ENCODE assay signal across 8 cellular contexts in the genomic region with DNA sequence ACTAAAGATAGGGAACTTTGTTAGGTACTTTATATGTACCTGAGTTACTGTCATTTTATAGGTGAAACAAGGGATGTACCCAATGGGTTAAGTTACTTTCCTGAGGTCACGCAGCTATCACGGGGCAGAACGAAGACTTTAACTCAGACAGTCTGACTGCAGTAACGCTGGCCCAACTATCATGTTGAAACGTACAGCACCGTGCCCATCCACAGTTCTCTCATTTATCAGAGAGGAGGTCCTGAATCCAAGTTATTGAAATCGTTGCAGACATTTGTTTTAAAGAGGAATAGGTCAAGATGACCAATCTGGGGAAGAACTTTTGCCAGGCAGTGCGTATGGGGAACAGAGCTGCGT. TPM values are rescaled to one million over a fixed set of nuclear protein-coding genes. Genes with fewer than 3 reads are reported as not detected.
A peak's percentile ranks its signal among the peaks of the same experiment; 100 is the strongest.
DNase-seq lines count a peak whose midpoint lies in the region; ATAC-seq and TF ChIP-seq lines count a peak whose summit lies in the region.

No MANE protein-coding gene starts in this region.

- ATAC-seq in left ventricle myocardium superior (no peak), psoas muscle (no peak), left colon (no peak)
- ATAC-seq in effector memory CD8-positive, alpha-beta T cell (replicated peaks) = peak; percentile 24

- peak overlapping the region; percentile 54 to 75 for H3K4me3 ChIP-seq in right atrium auricular region
- H3K4me3 ChIP-seq in KMS-11 (IDR thresholded peaks at IDR 0.05; ENCODE audit: insufficient read depth, low read depth, low read length) = no peak overlapping the region
- H3K4me3 ChIP-seq in psoas muscle = peak overlapping the region; percentile 82

- peak overlapping the region; percentile 96 to 97 for H3K27ac Mint-ChIP-seq in effector memory CD8-positive, alpha-beta T cell

- no peak overlapping the region for H3K27ac ChIP-seq in right atrium auricular region
- H3K27ac ChIP-seq in KMS-11 = 0 out of 2 replicates have a peak overlapping the region, but pooled peaks have one; percentile 16
- no peak overlapping the region for H3K27ac ChIP-seq in psoas muscle

- H3K4me2 ChIP-seq in KMS-11 = peak overlapping the region; percentile 57

- peak overlapping the region; percentile 2; the same call in 1 of the 2 replicates for H3K9ac ChIP-seq in KMS-11

- intact Hi-C loops in left ventricle myocardium superior (cut with micrococcal nuclease) (no loop called here), psoas muscle (cut with DNase I) (loop anchor here in 1 of 2 donors (5.0 kb wide), 1 partner anchor 52 kb away; no protein-coding TSS in a partner anchor), left colon (cut with DNase I, micrococcal nuclease) (no loop called here)

- no peaks in the 10 kb centered on the region for H3K9me3 ChIP-seq in right atrium auricular region
- H3K9me3 ChIP-seq in psoas muscle = no peaks in the 10 kb centered on the region

- H3K27me3 ChIP-seq in right atrium auricular region = no peaks in the 10 kb centered on the region
- H3K27me3 ChIP-seq in KMS-11 (ENCODE audit: insufficient read depth, low read depth) = no peaks in the 10 kb centered on the region
- H3K27me3 ChIP-seq in psoas muscle (ENCODE audit: insufficient read depth in 3 of 3, low read length in 2 of 3) = no peaks in the 10 kb centered on the region

- H2AFZ ChIP-seq in KMS-11 (ENCODE audit: low read depth) = peak overlapping the region; percentile 72

- H4K20me1 ChIP-seq in KMS-11 (ENCODE audit: insufficient read depth) = no peaks in the 10 kb centered on the region

- TF ChIP-seq CTCF in right atrium auricular region (IDR thresholded peaks at IDR 0.05) (no peak), KMS-11 (conservative IDR thresholded peaks at IDR 0.05; ENCODE audit: low read depth, low read length) (no peak), psoas muscle (IDR thresholded peaks at IDR 0.05) (no peak)

- peaks cover 54 to 73% of the 10 kb centered on the region in 2 donors for H3K4me1 Mint-ChIP-seq in effector memory CD8-positive, alpha-beta T cell (ENCODE audit: low read depth in 2 of 2)

- DNase-seq in right atrium auricular region (ENCODE audit: low spot score) (no peak), left ventricle myocardium superior (no peak), psoas muscle (no peak), left colon (no peak), HuH-7.5 (ENCODE audit: low spot score) (no peak), superior temporal gyrus (ENCODE audit: extremely low spot score) (no peak)
- DNase-seq in effector memory CD8-positive, alpha-beta T cell = no peak

- H3K4me1 ChIP-seq in right atrium auricular region (peaks cover 0 to 14% of the 10 kb centered on the region in 2 donors), KMS-11 (ENCODE audit: low read depth, poor library complexity, severe bottlenecking) (peaks cover 14% of the 10 kb centered on the region), psoas muscle (peaks cover 11% of the 10 kb centered on the region)

- H3K4me3 Mint-ChIP-seq in effector memory CD8-positive, alpha-beta T cell = peak overlapping the region; percentile 84 to 87

- no peaks in the 10 kb centered on the region for H3K27me3 Mint-ChIP-seq in effector memory CD8-positive, alpha-beta T cell

- H3K9me3 Mint-ChIP-seq in effector memory CD8-positive, alpha-beta T cell = no peaks in the 10 kb centered on the region

- H3K36me3 Mint-ChIP-seq in effector memory CD8-positive, alpha-beta T cell (ENCODE audit: insufficient read depth) = peaks cover 21% of the 10 kb centered on the region

- peaks cover 3% of the 10 kb centered on the region; the same call in 1 of the 2 replicates for H3K79me2 ChIP-seq in KMS-11 (ENCODE audit: insufficient read depth, low read depth)

- WGBS in psoas muscle, 3 donors = 3 to 6% (median 3%) methylated on average over 9 of the region's 9 CpGs

- H3K36me3 ChIP-seq in right atrium auricular region = no peaks in the 10 kb centered on the region
- no peaks in the 10 kb centered on the region for H3K36me3 ChIP-seq in KMS-11 (ENCODE audit: insufficient read depth)
- H3K36me3 ChIP-seq in psoas muscle (ENCODE audit: insufficient read depth in 1 of 2, low read depth in 1 of 2) = no peaks in the 10 kb centered on the region

RNA-seq across cellular contexts. Expression of a gene that starts 0.6 kb away (rescaled TPM):
- total RNA-seq in right atrium auricular region (1 to 10 TPM; 2.1 to 2.7 TPM), left ventricle myocardium superior (1.8 TPM), psoas muscle (100 to 1,000 TPM in 2 of 4 donors, 10 to 100 TPM in 2; 31.1 to 228 (median 146) TPM), left colon (100 to 1,000 TPM; 115 to 119 TPM)
- 10 to 100 TPM; 25.6 to 84.9 (median 43.0) TPM for polyA plus RNA-seq in psoas muscle

Comparison
In these comparisons a context has a peak if more than half of its experiments do, and no peak if none do; other contexts are left out.
1. RNA of a gene that starts 0.6 kb away (total RNA-seq): 31.1 to 228 TPM in psoas muscle and 115 to 119 TPM in left colon; 2.1 to 2.7 TPM in right atrium auricular region and 1.8 TPM in left ventricle myocardium superior (single experiment); every median in the first group is over 4 times any median in the second.